ENCODE assay signal across 11 cellular contexts in the genomic region with DNA sequence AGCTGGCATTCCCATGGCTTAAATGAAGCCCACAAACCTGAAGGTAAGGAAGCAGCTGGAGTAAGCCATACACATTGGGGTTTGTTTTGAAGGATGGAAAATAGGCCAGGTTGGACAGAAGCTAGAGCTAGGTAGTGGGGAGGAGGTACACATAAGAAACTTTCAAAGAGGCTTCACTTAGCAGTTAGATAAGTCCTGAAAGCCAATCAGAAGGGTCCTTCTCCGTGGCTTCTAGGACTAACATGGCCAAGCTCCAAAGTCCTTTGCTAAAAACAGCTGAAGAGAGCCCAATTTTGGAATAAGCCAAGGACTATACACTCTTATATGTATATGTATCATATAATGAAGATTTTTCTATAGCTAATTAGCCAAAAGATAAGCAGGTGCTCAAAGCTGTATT. TPM values are rescaled to one million over a fixed set of nuclear protein-coding genes. Genes with fewer than 3 reads are reported as not detected.
A peak's percentile ranks its signal among the peaks of the same experiment; 100 is the strongest.
DNase-seq lines count a peak whose midpoint lies in the region; ATAC-seq and TF ChIP-seq lines count a peak whose summit lies in the region.
"Had no signal": no experiment of that assay in that cellular context is flagged by ENCODE, and none has a peak within 500 bp of the region (broad histone marks: within the 10 kb centered on the region; RNA-seq: fewer than 3 reads in every experiment).

No MANE protein-coding gene starts in this region.

- no CpG with 5 or more reads among the region's 1 CpG for WGBS in H9 (ENCODE audit: extremely low coverage, insufficient read length, low lambda C conversion rate)
- WGBS in mesenchymal stem cell: 91% methylated on average over 1 of the region's 1 CpG

- H3K9me3 Mint-ChIP-seq in CD8-positive, alpha-beta memory T cell: no peaks in the 10 kb centered on the region
- H3K9me3 Mint-ChIP-seq in H9: no peaks in the 10 kb centered on the region; a peak in 1 of 5 replicates
- H3K9me3 Mint-ChIP-seq in activated CD8-positive, alpha-beta T cell treated with anti-CD3 and anti-CD28 coated beads for 36 hours: no peaks in the 10 kb centered on the region

- H3K4me1 ChIP-seq in CD8-positive, alpha-beta memory T cell (ENCODE audit: insufficient read depth, low read length): peaks cover 28% of the 10 kb centered on the region
- no peaks in the 10 kb centered on the region for H3K4me1 ChIP-seq in H9 (ENCODE audit: insufficient read depth, low read length)
- peaks cover 8% of the 10 kb centered on the region for H3K4me1 ChIP-seq in mesenchymal stem cell (ENCODE audit: control insufficient read depth, insufficient read depth, low read depth, low read length)
- peaks cover 17 to 53% of the 10 kb centered on the region in 2 donors for H3K4me1 ChIP-seq in left lung

- CTCF ChIA-PET in CD8-positive, alpha-beta memory T cell (lab: Charles Lee): interaction anchor here (1.5 to 1.7 kb wide), 2 partner anchors 11 to 147 kb away, joined by 3 to 4 read pairs; no protein-coding TSS in a partner anchor
- CTCF ChIA-PET in activated CD8-positive, alpha-beta T cell treated with anti-CD3 and anti-CD28 coated beads for 36 hours (lab: Charles Lee): interaction anchor here (1.7 to 7.4 kb wide), 4 partner anchors 9 to 125 kb away, joined by 5 to 149 read pairs (median 10); no protein-coding TSS in a partner anchor

- ATAC-seq in activated CD8-positive, alpha-beta T cell treated with anti-CD3 and anti-CD28 coated beads for 36 hours: no peak
- ATAC-seq in GM19023 (IDR thresholded peaks at IDR 0.05; ENCODE audit: unreplicated experiment) (no peak), left lung (no peak)

- no peak overlapping the region for H4K91ac ChIP-seq in H9 (ENCODE audit: insufficient read length, low read depth, low read length)
- no peak overlapping the region for H4K91ac ChIP-seq in mesenchymal stem cell (ENCODE audit: low read length)

- H2BK12ac ChIP-seq in H9 (ENCODE audit: insufficient read length, low read depth, low read length): no peak overlapping the region
- no peak overlapping the region for H2BK12ac ChIP-seq in mesenchymal stem cell (ENCODE audit: low read length in 2 of 2)

- H3K4me3 Mint-ChIP-seq in CD8-positive, alpha-beta memory T cell: peak overlapping the region in 6 of 7 donors; percentile 2 to 99 (median 97)
- H3K4me3 Mint-ChIP-seq in H9: peak overlapping the region; percentile 21 to 96; a peak in 3 of 5 replicates
- H3K4me3 Mint-ChIP-seq in activated CD8-positive, alpha-beta T cell treated with anti-CD3 and anti-CD28 coated beads for 36 hours: peak overlapping the region; percentile 94

- no peak overlapping the region for H3K4me3 ChIP-seq in CD8-positive, alpha-beta memory T cell (ENCODE audit: low read length)
- H3K4me3 ChIP-seq in mesenchymal stem cell (ENCODE audit: insufficient read depth in 1 of 2, low read depth in 1 of 2, low read length in 2 of 2) (peak overlapping the region in 1 of 2 experiments; percentile 97), left lung (no peak overlapping the region)

- H3K27ac Mint-ChIP-seq in CD8-positive, alpha-beta memory T cell: peak overlapping the region in 3 of 8 donors; percentile 29 to 92 (median 64)
- no peak overlapping the region for H3K27ac Mint-ChIP-seq in H9
- no peak overlapping the region for H3K27ac Mint-ChIP-seq in activated CD8-positive, alpha-beta T cell treated with anti-CD3 and anti-CD28 coated beads for 36 hours

- H2BK20ac ChIP-seq in H9 (ENCODE audit: low read depth, low read length, poor library complexity, severe bottlenecking): no peak overlapping the region

- H3K18ac ChIP-seq in H9 (ENCODE audit: insufficient read length, low read depth, low read length) (no peak overlapping the region), mesenchymal stem cell (ENCODE audit: low read depth in 1 of 2, low read length in 2 of 2) (no peak overlapping the region)

- no peak overlapping the region for H3T11ph ChIP-seq in H9 (ENCODE audit: low read length)

- TF ChIP-seq CTCF in H9 (conservative IDR thresholded peaks at IDR 0.05) (no peak), left lung (IDR thresholded peaks at IDR 0.05) (no peak)
- TF ChIP-seq CTCF in activated CD8-positive, alpha-beta T cell treated with anti-CD3 and anti-CD28 coated beads for 36 hours (IDR thresholded peaks at IDR 0.05): no peak

- no peak for DNase-seq in CD8-positive, alpha-beta memory T cell
- no peak for DNase-seq in H9
- no peak for DNase-seq in activated CD8-positive, alpha-beta T cell treated with anti-CD3 and anti-CD28 coated beads for 36 hours
- no peak for DNase-seq in mesenchymal stem cell
- DNase-seq in NCI-H446 treated with DMSO at 0.1 percent for 48 hours (lab: John Stamatoyannopoulos, UW): no peak
- no peak for DNase-seq in left lung
- DNase-seq in NCI-H2227 treated with DMSO at 0.1 percent for 48 hours (lab: John Stamatoyannopoulos, UW): no peak
- DNase-seq: EL, NCI-H1694 had no signal

- H3K36me3 Mint-ChIP-seq in CD8-positive, alpha-beta memory T cell: peaks cover 0 to 11% (median 0%) of the 10 kb centered on the region in 3 donors
- no peaks in the 10 kb centered on the region for H3K36me3 Mint-ChIP-seq in H9 (ENCODE audit: insufficient read depth in 1 of 3, low read depth in 3 of 3)
- peaks cover 1% of the 10 kb centered on the region for H3K36me3 Mint-ChIP-seq in activated CD8-positive, alpha-beta T cell treated with anti-CD3 and anti-CD28 coated beads for 36 hours (ENCODE audit: low read depth)

- H2BK120ac ChIP-seq in H9 (ENCODE audit: low read depth, low read length, poor library complexity, severe bottlenecking): no peak overlapping the region
- no peak overlapping the region for H2BK120ac ChIP-seq in mesenchymal stem cell (ENCODE audit: low read depth, low read length)

- H3K4me1 Mint-ChIP-seq in CD8-positive, alpha-beta memory T cell: peaks cover 39 to 66% (median 62%) of the 10 kb centered on the region in 3 donors
- peaks cover 10 to 17% of the 10 kb centered on the region in 2 experiments for H3K4me1 Mint-ChIP-seq in H9
- peaks cover 34% of the 10 kb centered on the region for H3K4me1 Mint-ChIP-seq in activated CD8-positive, alpha-beta T cell treated with anti-CD3 and anti-CD28 coated beads for 36 hours (ENCODE audit: low read depth)

- no peaks in the 10 kb centered on the region for H3K79me1 ChIP-seq in H9 (ENCODE audit: insufficient read depth, low read depth, low read length, poor library complexity, severe bottlenecking)
- H3K79me1 ChIP-seq in mesenchymal stem cell (replicated peaks; ENCODE audit: low read length, poor library complexity, severe bottlenecking): peaks cover 1% of the 10 kb centered on the region

- H2BK15ac ChIP-seq in H9 (ENCODE audit: low read depth, low read length) (no peak overlapping the region), mesenchymal stem cell (ENCODE audit: low read depth, poor library complexity, severe bottlenecking) (no peak overlapping the region)

- H3K14ac ChIP-seq in H9 (ENCODE audit: insufficient read depth, low read length): no peak overlapping the region
- no peak overlapping the region for H3K14ac ChIP-seq in mesenchymal stem cell (ENCODE audit: low read length in 2 of 2)

- H3K9ac ChIP-seq in H9 (ENCODE audit: extremely low read depth, insufficient read length, low read length): peak overlapping the region; percentile 47
- H3K9ac ChIP-seq in mesenchymal stem cell (ENCODE audit: low read length): peak overlapping the region; percentile 94

- no peak overlapping the region for H2AK5ac ChIP-seq in H9 (ENCODE audit: insufficient read length, low read length)
- H2AK5ac ChIP-seq in mesenchymal stem cell (ENCODE audit: low read length, severe bottlenecking): peak overlapping the region; percentile 58

- no peak overlapping the region for H4K5ac ChIP-seq in H9 (ENCODE audit: insufficient read length, low read depth, low read length)

- intact Hi-C loops in activated CD8-positive, alpha-beta T cell treated with anti-CD3 and anti-CD28 coated beads for 36 hours (cut with micrococcal nuclease): no loop called here
- intact Hi-C loops in left lung (cut with DNase I): no loop called here

- peaks cover 8% of the 10 kb centered on the region for H3K23me2 ChIP-seq in H9 (ENCODE audit: insufficient read length, low read depth, low read length, poor library complexity, severe bottlenecking)

- H2BK5ac ChIP-seq in H9 (ENCODE audit: insufficient read length, low read length) (no peak overlapping the region), mesenchymal stem cell (ENCODE audit: low read depth, low read length, poor library complexity, severe bottlenecking) (no peak overlapping the region)

- H3K56ac ChIP-seq in H9 (ENCODE audit: insufficient read length, low read depth, low read length): no peak overlapping the region

- H3K27me3 ChIP-seq in CD8-positive, alpha-beta memory T cell (ENCODE audit: insufficient read depth, low read length, poor library complexity, severe bottlenecking): no peaks in the 10 kb centered on the region
- H3K27me3 ChIP-seq in H9 (ENCODE audit: insufficient read depth, low read length) (no peaks in the 10 kb centered on the region), mesenchymal stem cell (ENCODE audit: control insufficient read depth in 1 of 2, insufficient read depth in 1 of 2, low read length in 2 of 2) (no peaks in the 10 kb centered on the region), left lung (no peaks in the 10 kb centered on the region)
- H3K27me3 ChIP-seq: SJSA1 had no signal

- H3K27ac ChIP-seq in CD8-positive, alpha-beta memory T cell (ENCODE audit: low read depth, low read length): peak overlapping the region; percentile 87
- no peak overlapping the region for H3K27ac ChIP-seq in H9 (ENCODE audit: insufficient read length, low read depth, low read length)
- no peak overlapping the region for H3K27ac ChIP-seq in mesenchymal stem cell (ENCODE audit: low read length, poor library complexity, severe bottlenecking)
- H3K27ac ChIP-seq in left lung: no peak overlapping the region
- H3K27ac ChIP-seq: SJSA1 had no signal

- no peaks in the 10 kb centered on the region for H4K20me1 ChIP-seq in H9 (ENCODE audit: control insufficient read depth, insufficient read depth, insufficient read length)

- H3K23ac ChIP-seq in H9 (ENCODE audit: insufficient read length, low read depth, low read length) (no peak overlapping the region), mesenchymal stem cell (ENCODE audit: low read length in 2 of 2) (no peak overlapping the region)

- H3K4ac ChIP-seq in H9 (ENCODE audit: low read depth, low read length): no peak overlapping the region
- no peak overlapping the region for H3K4ac ChIP-seq in mesenchymal stem cell (ENCODE audit: low read depth in 1 of 2, low read length in 2 of 2)

- peaks cover 3% of the 10 kb centered on the region; the same call in 1 of the 2 replicates for H3K79me2 ChIP-seq in H9 (ENCODE audit: insufficient read depth, low read length)

- H4K8ac ChIP-seq in H9 (replicated peaks; ENCODE audit: insufficient read length, low read depth, low read length) (no peak overlapping the region), mesenchymal stem cell (ENCODE audit: low read length) (peak overlapping the region; percentile 66)

- H3K9me3 ChIP-seq in CD8-positive, alpha-beta memory T cell (ENCODE audit: low read length): no peaks in the 10 kb centered on the region
- H3K9me3 ChIP-seq in H9 (ENCODE audit: control insufficient read depth, low read depth, low read length): no peaks in the 10 kb centered on the region
- H3K9me3 ChIP-seq in mesenchymal stem cell (ENCODE audit: control insufficient read depth, low read length): no peaks in the 10 kb centered on the region
- no peaks in the 10 kb centered on the region for H3K9me3 ChIP-seq in left lung
- H3K9me3 ChIP-seq: SJSA1 had no signal

- H2AFZ ChIP-seq in H9 (ENCODE audit: low read length) (no peak overlapping the region), mesenchymal stem cell (ENCODE audit: low read depth, low read length) (no peak overlapping the region)

- POLR2A ChIA-PET in CD8-positive, alpha-beta memory T cell (lab: Charles Lee): no interaction called here
- POLR2A ChIA-PET in activated CD8-positive, alpha-beta T cell treated with anti-CD3 and anti-CD28 coated beads for 36 hours (lab: Charles Lee): interaction anchor here (0.6 to 1.2 kb wide), 5 partner anchors 31 to 86 kb away, joined by 3 to 4 read pairs (median 3); no protein-coding TSS in a partner anchor

- H3K27me3 Mint-ChIP-seq in CD8-positive, alpha-beta memory T cell: peaks cover 0 to 1% of the 10 kb centered on the region in 2 donors
- H3K27me3 Mint-ChIP-seq in H9 (ENCODE audit: low read depth): no peaks in the 10 kb centered on the region
- no peaks in the 10 kb centered on the region for H3K27me3 Mint-ChIP-seq in activated CD8-positive, alpha-beta T cell treated with anti-CD3 and anti-CD28 coated beads for 36 hours

- H3K4me2 ChIP-seq in H9 (ENCODE audit: insufficient read depth, insufficient read length, low read length) (peak overlapping the region; percentile 12), mesenchymal stem cell (ENCODE audit: low read length, poor library complexity, severe bottlenecking) (no peak overlapping the region)

- H3K36me3 ChIP-seq in CD8-positive, alpha-beta memory T cell (ENCODE audit: insufficient read depth, low read length): no peaks in the 10 kb centered on the region
- H3K36me3 ChIP-seq in mesenchymal stem cell (ENCODE audit: control insufficient read depth in 1 of 2, insufficient read depth in 2 of 2, low read depth in 1 of 2, low read length in 2 of 2) (no peaks in the 10 kb centered on the region), left lung (no peaks in the 10 kb centered on the region)
- H3K36me3 ChIP-seq: SJSA1 had no signal

RNA-seq across cellular contexts. Expression of gene EYA3, which starts 1.8 kb away (rescaled TPM):
- 10 to 100 TPM; 31.5 to 34.6 TPM for total RNA-seq in CD8-positive, alpha-beta memory T cell
- 6.0 TPM for polyA plus RNA-seq in CD8-positive, alpha-beta memory T cell
- total RNA-seq in H9 (2021) (30.0 and 32.7 TPM in 2 replicates), left lung (10 to 100 TPM; 22.9 to 28.4 TPM)
- 10 to 100 TPM; 34.6 to 34.9 TPM for total RNA-seq in activated CD8-positive, alpha-beta T cell treated with anti-CD3 and anti-CD28 coated beads for 36 hours
- polyA plus RNA-seq in mesenchymal stem cell (2013, experiment 1 of 2): 11.4 TPM
- 10.9 TPM for polyA plus RNA-seq in mesenchymal stem cell (2013, experiment 2 of 2)
